Comparison of ENCODE assay signal across 14 cellular contexts in genomic region chr1:53603431-53603830, GRCh38.
A peak's percentile ranks its signal among the peaks of the same experiment; 100 is the strongest.
DNase-seq lines count a peak whose midpoint lies in the region; ATAC-seq and TF ChIP-seq lines count a peak whose summit lies in the region.
"Had no signal": no experiment of that assay in that cellular context is flagged by ENCODE, and none has a peak within 500 bp of the region (broad histone marks: within the 10 kb centered on the region; RNA-seq: fewer than 3 reads in every experiment).

No MANE protein-coding gene starts in this region.

- peaks cover 32 to 36% of the 10 kb centered on the region in 2 donors for H3K4me1 Mint-ChIP-seq in effector memory CD8-positive, alpha-beta T cell (ENCODE audit: low read depth in 2 of 2)
- H3K4me1 Mint-ChIP-seq: B cell had no signal

- no peaks in the 10 kb centered on the region for H3K9me3 Mint-ChIP-seq in effector memory CD8-positive, alpha-beta T cell
- H3K9me3 Mint-ChIP-seq: CD8-positive, alpha-beta T cell; GM23338 had no signal

- no peak overlapping the region for H3K27ac ChIP-seq in upper lobe of right lung
- H3K27ac ChIP-seq in foreskin keratinocyte, result no peak overlapping the region
- H3K27ac ChIP-seq: BLaER1 treated with 17β-estradiol and CSF1 and Interleukin-3, amounts not matched to agents 10 nM and 100 nM had no signal

- H3K27me3 ChIP-seq in upper lobe of right lung, result no peaks in the 10 kb centered on the region
- H3K27me3 ChIP-seq in foreskin keratinocyte, result peaks cover 2% of the 10 kb centered on the region
- H3K27me3 ChIP-seq: BLaER1 treated with 17β-estradiol and CSF1 and Interleukin-3, amounts not matched to agents 10 nM and 100 nM had no signal

- H3K27ac Mint-ChIP-seq in effector memory CD8-positive, alpha-beta T cell, result peak overlapping the region; percentile 44 to 54
- H3K27ac Mint-ChIP-seq: B cell; CD8-positive, alpha-beta T cell; GM23338 had no signal

- no peaks in the 10 kb centered on the region for H3K27me3 Mint-ChIP-seq in effector memory CD8-positive, alpha-beta T cell
- H3K27me3 Mint-ChIP-seq: B cell had no signal

- TF ChIP-seq CTCF in upper lobe of right lung (IDR thresholded peaks at IDR 0.05) (no peak), foreskin keratinocyte (conservative IDR thresholded peaks at IDR 0.05) (no peak)

- DNase-seq in cardiac septum (ENCODE audit: low spot score) (peak; percentile 36), left ventricle myocardium superior (no peak), posterior vena cava (ENCODE audit: low spot score) (peak; percentile 46), upper lobe of right lung (peak; percentile 28), foreskin keratinocyte (no peak)
- DNase-seq in effector memory CD8-positive, alpha-beta T cell, result no peak
- no peak for DNase-seq in stimulated activated CD4-positive, alpha-beta T cell treated with anti-CD3 and anti-CD28 coated beads, Interleukin-1b, Interleukin-23, amount 100 ng/mL, for 48 hours
- DNase-seq: Calu3; CD8-positive, alpha-beta T cell; GF-D8; HCEC 1CT had no signal

- no peaks in the 10 kb centered on the region for H3K36me3 ChIP-seq in upper lobe of right lung
- H3K36me3 ChIP-seq: BLaER1 treated with 17β-estradiol and CSF1 and Interleukin-3, amounts not matched to agents 10 nM and 100 nM had no signal

- no peak overlapping the region for H3K4me3 ChIP-seq in upper lobe of right lung
- H3K4me3 ChIP-seq: BLaER1 treated with 17β-estradiol and CSF1 and Interleukin-3, amounts not matched to agents 10 nM and 100 nM; GM23338 had no signal

- H3K4me1 ChIP-seq in upper lobe of right lung, result no peaks in the 10 kb centered on the region
- no peaks in the 10 kb centered on the region for H3K4me1 ChIP-seq in foreskin keratinocyte
- H3K4me1 ChIP-seq: BLaER1 treated with 17β-estradiol and CSF1 and Interleukin-3, amounts not matched to agents 10 nM and 100 nM had no signal

- ATAC-seq in left ventricle myocardium superior, result no peak
- no peak for ATAC-seq in effector memory CD8-positive, alpha-beta T cell (replicated peaks)
- no peak for ATAC-seq in upper lobe of right lung
- no peak for ATAC-seq in foreskin keratinocyte
- ATAC-seq: CD8-positive, alpha-beta T cell; GM23338 had no signal

- H3K4me3 Mint-ChIP-seq in effector memory CD8-positive, alpha-beta T cell, result peak overlapping the region in 1 of 2 donors; percentile 21
- H3K4me3 Mint-ChIP-seq: B cell; CD8-positive, alpha-beta T cell; GM23338 had no signal

- peaks cover 3% of the 10 kb centered on the region for H3K36me3 Mint-ChIP-seq in effector memory CD8-positive, alpha-beta T cell (ENCODE audit: insufficient read depth)
- H3K36me3 Mint-ChIP-seq: CD8-positive, alpha-beta T cell had no signal

- no peaks in the 10 kb centered on the region for H3K9me3 ChIP-seq in upper lobe of right lung
- H3K9me3 ChIP-seq: BLaER1 treated with 17β-estradiol and CSF1 and Interleukin-3, amounts not matched to agents 10 nM and 100 nM had no signal

- intact Hi-C loops in cardiac septum (cut with DNase I) (no loop called here), left ventricle myocardium superior (cut with micrococcal nuclease) (no loop called here), posterior vena cava (cut with DNase I) (no loop called here), upper lobe of right lung (cut with DNase I) (no loop called here)

Comparison
In these comparisons a context has a peak if more than half of its experiments do, and no peak if none do; other contexts are left out.
1. DNase-seq: peak in cardiac septum (single experiment), posterior vena cava (single experiment) and upper lobe of right lung (single experiment); none in left ventricle myocardium superior (single experiment), effector memory CD8-positive, alpha-beta T cell (0 of 3), stimulated activated CD4-positive, alpha-beta T cell treated with anti-CD3 and anti-CD28 coated beads, Interleukin-1b, Interleukin-23, amount 100 ng/mL, for 48 hours (single experiment) and foreskin keratinocyte (0 of 2).